In the genomic region with DNA sequence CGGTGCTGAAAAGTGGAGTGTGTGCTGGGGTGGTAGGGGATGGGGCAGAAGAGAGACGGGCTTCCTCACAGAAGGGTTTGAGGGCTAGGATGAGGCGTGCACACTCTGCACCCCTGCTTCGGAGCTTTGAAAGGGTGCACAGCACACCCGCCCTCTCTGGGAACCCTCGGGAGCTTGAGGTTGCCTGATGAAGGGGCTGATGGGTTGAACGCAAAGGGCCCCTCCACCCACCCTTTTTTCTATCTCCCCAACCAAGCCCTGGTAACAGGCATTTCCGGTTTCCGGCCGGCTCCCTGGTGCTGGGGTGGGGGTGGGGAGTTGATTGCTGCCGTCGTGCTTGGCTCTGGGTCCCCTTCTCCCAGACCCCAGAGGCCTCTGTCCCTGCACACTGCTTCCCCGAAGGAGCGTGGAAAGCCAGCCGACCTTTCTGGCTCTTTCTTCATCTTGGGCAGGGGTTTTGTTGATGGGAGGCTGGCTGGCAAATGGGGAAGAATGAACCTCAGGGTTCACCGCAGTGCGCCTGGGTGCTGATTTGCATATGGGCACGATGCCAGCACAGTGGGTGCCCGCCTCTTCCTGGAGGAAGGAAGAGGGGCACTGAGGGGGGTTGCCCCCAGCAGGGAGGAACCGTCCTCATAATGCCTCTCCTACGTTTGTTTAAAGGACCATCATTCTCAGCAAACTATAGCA, we compare ENCODE assay signal across 8 cellular contexts. TPM values are rescaled to one million over a fixed set of nuclear protein-coding genes. Genes with fewer than 3 reads are reported as not detected.
DNase-seq lines count a peak whose midpoint lies in the region; ATAC-seq and TF ChIP-seq lines count a peak whose summit lies in the region.

No MANE protein-coding gene starts in this region.

- H3K27ac Mint-ChIP-seq in CD4-positive, alpha-beta memory T cell, result peak overlapping the region; percentile 93 to 99 (median 96)
- peak overlapping the region; percentile 93 for H3K27ac Mint-ChIP-seq in activated CD8-positive, alpha-beta memory T cell treated with anti-CD3 and anti-CD28 coated beads, Interleukin-2, amount 10 ng/mL, durations not matched to agents 7 days and 5 days

- peaks cover 6 to 18% of the 10 kb centered on the region in 2 donors for H3K36me3 Mint-ChIP-seq in CD4-positive, alpha-beta memory T cell
- peaks cover 27% of the 10 kb centered on the region for H3K36me3 Mint-ChIP-seq in activated CD8-positive, alpha-beta memory T cell treated with anti-CD3 and anti-CD28 coated beads, Interleukin-2, amount 10 ng/mL, durations not matched to agents 7 days and 5 days

- H3K4me2 ChIP-seq in GM23248 (ENCODE audit: unreplicated experiment), result peak overlapping the region; percentile 82

- no peaks in the 10 kb centered on the region for H3K9me2 ChIP-seq in GM23248 (ENCODE audit: insufficient read depth)

- TF ChIP-seq CTCF in omental fat pad (IDR thresholded peaks at IDR 0.05), result no peak
- TF ChIP-seq CTCF in thoracic aorta (IDR thresholded peaks at IDR 0.05), result no peak

- in situ Hi-C loops in GM23248 (cut with MboI), result no loop called here

- H3K4me1 Mint-ChIP-seq in CD4-positive, alpha-beta memory T cell, result peaks cover 38 to 77% (median 55%) of the 10 kb centered on the region in 4 donors
- H3K4me1 Mint-ChIP-seq in activated CD8-positive, alpha-beta memory T cell treated with anti-CD3 and anti-CD28 coated beads, Interleukin-2, amount 10 ng/mL, durations not matched to agents 7 days and 5 days, result peaks cover 54% of the 10 kb centered on the region

- peak overlapping the region; percentile 78 for H3K27ac ChIP-seq in CD4-positive, alpha-beta memory T cell (ENCODE audit: low read depth, low read length)
- H3K27ac ChIP-seq in GM23248 (no peak overlapping the region), esophagus (ENCODE audit: low read depth in 2 of 2, low read length in 1 of 2) (peak overlapping the region; percentile 82 to 92), thoracic aorta (peak overlapping the region in 1 of 2 donors; percentile 49)

- H3K9ac ChIP-seq in GM23248, result no peak overlapping the region

- WGBS in GM23248 (ENCODE audit: low coverage in 1 of 2, low lambda C conversion rate in 2 of 2, missing lambda C conversion rate in 2 of 2), 2 experiments, result 6 to 12% methylated on average over 20 to 21 of the region's 21 CpGs
- WGBS in esophagus, 2 donors, result 6 to 8% methylated on average over 20 to 21 of the region's 21 CpGs

- H3K9me3 ChIP-seq in CD4-positive, alpha-beta memory T cell (ENCODE audit: control insufficient read depth in 1 of 2, low read length in 2 of 2), result no peaks in the 10 kb centered on the region
- no peaks in the 10 kb centered on the region for H3K9me3 ChIP-seq in GM23248 (ENCODE audit: low read depth)
- H3K9me3 ChIP-seq in esophagus (ENCODE audit: control insufficient read depth in 2 of 2, insufficient read depth in 1 of 2, low read depth in 1 of 2, low read length in 1 of 2), result no peaks in the 10 kb centered on the region
- no peaks in the 10 kb centered on the region for H3K9me3 ChIP-seq in thoracic aorta

- H3K9me3 Mint-ChIP-seq in CD4-positive, alpha-beta memory T cell, result no peaks in the 10 kb centered on the region
- no peaks in the 10 kb centered on the region for H3K9me3 Mint-ChIP-seq in activated CD8-positive, alpha-beta memory T cell treated with anti-CD3 and anti-CD28 coated beads, Interleukin-2, amount 10 ng/mL, durations not matched to agents 7 days and 5 days (ENCODE audit: low read depth)

- DNase-seq in CD4-positive, alpha-beta memory T cell, result peak; percentile 82 to 86 (median 84)
- DNase-seq in GM23248 (peak; percentile 21), NCI-H526 (lab: John Stamatoyannopoulos, UW) (peak; percentile 11 to 68), omental fat pad (ENCODE audit: low spot score) (peak; percentile 33), thoracic aorta (ENCODE audit: low spot score) (no peak)
- DNase-seq in activated CD8-positive, alpha-beta memory T cell treated with anti-CD3 and anti-CD28 coated beads, Interleukin-2, amount 10 ng/mL, durations not matched to agents 7 days and 5 days, result peak; percentile 90

- CTCF ChIA-PET in CD4-positive, alpha-beta memory T cell (lab: Charles Lee; ENCODE audit: partially characterized antibody), result interaction anchor here (0.8 to 3.6 kb wide), 10 partner anchors 11 to 63 kb away, joined by 3 to 15 read pairs (median 5); partner anchors contain the start of genes SH2D3A and VAV1
- CTCF ChIA-PET in activated CD8-positive, alpha-beta memory T cell treated with anti-CD3 and anti-CD28 coated beads, Interleukin-2, amount 10 ng/mL, durations not matched to agents 7 days and 5 days (lab: Charles Lee), result interaction anchor here (1.0 to 5.5 kb wide), 16 partner anchors 10 to 64 kb away, joined by 3 to 46 read pairs (median 4); partner anchors contain the start of genes GPR108 and VAV1

- no peaks in the 10 kb centered on the region for H3K36me3 ChIP-seq in CD4-positive, alpha-beta memory T cell (ENCODE audit: insufficient read depth, low read length)
- no peaks in the 10 kb centered on the region for H3K36me3 ChIP-seq in GM23248 (ENCODE audit: low read depth)
- no peaks in the 10 kb centered on the region for H3K36me3 ChIP-seq in esophagus (ENCODE audit: control insufficient read depth in 2 of 2, insufficient read depth in 2 of 2, low read length in 1 of 2)
- H3K36me3 ChIP-seq in thoracic aorta, result no peaks in the 10 kb centered on the region

- H2AFZ ChIP-seq in GM23248, result peak overlapping the region; percentile 88

- no peaks in the 10 kb centered on the region for H3F3A ChIP-seq in GM23248 (ENCODE audit: insufficient read depth)

- no peaks in the 10 kb centered on the region for H4K20me1 ChIP-seq in GM23248 (ENCODE audit: insufficient read depth)

- no peaks in the 10 kb centered on the region for H3K27me3 Mint-ChIP-seq in CD4-positive, alpha-beta memory T cell
- no peaks in the 10 kb centered on the region for H3K27me3 Mint-ChIP-seq in activated CD8-positive, alpha-beta memory T cell treated with anti-CD3 and anti-CD28 coated beads, Interleukin-2, amount 10 ng/mL, durations not matched to agents 7 days and 5 days

- POLR2A ChIA-PET in CD4-positive, alpha-beta memory T cell (lab: Charles Lee; ENCODE audit: partially characterized antibody), result interaction anchor here (0.9 to 8.4 kb wide), 19 partner anchors 11 to 274 kb away, joined by 3 to 227 read pairs (median 8); partner anchors contain the start of genes GPR108, SH2D3A and VAV1

- intact Hi-C loops in CD4-positive, alpha-beta memory T cell (cut with micrococcal nuclease), result loop anchor here (1.0 to 5.0 kb wide), 7 partner anchors 11 to 64 kb away; partner anchors contain the start of genes GPR108, SH2D3A and VAV1

- H3K4me1 ChIP-seq in CD4-positive, alpha-beta memory T cell (ENCODE audit: insufficient read depth, low read length), result peaks cover 54% of the 10 kb centered on the region
- peaks cover 7% of the 10 kb centered on the region for H3K4me1 ChIP-seq in GM23248 (ENCODE audit: insufficient read depth)
- peaks cover 5 to 8% of the 10 kb centered on the region in 2 donors for H3K4me1 ChIP-seq in esophagus (ENCODE audit: control insufficient read depth in 2 of 2, insufficient read depth in 2 of 2, low read length in 1 of 2)
- H3K4me1 ChIP-seq in thoracic aorta (ENCODE audit: control insufficient read depth in 1 of 2, low read depth in 2 of 2), result peaks cover 4 to 23% of the 10 kb centered on the region in 2 donors

- H3K79me2 ChIP-seq in GM23248 (ENCODE audit: insufficient read depth), result no peaks in the 10 kb centered on the region

- peak overlapping the region; percentile 45 to 72 for H3K4me3 ChIP-seq in CD4-positive, alpha-beta memory T cell (ENCODE audit: low read length in 2 of 2)
- H3K4me3 ChIP-seq in GM23248 (peak overlapping the region; percentile 57), esophagus (ENCODE audit: low read depth in 1 of 2, low read length in 2 of 2) (peak overlapping the region; percentile 25 to 39), thoracic aorta (peak overlapping the region; percentile 70)

- peak overlapping the region; percentile 83 to 96 (median 88) for H3K4me3 Mint-ChIP-seq in CD4-positive, alpha-beta memory T cell
- H3K4me3 Mint-ChIP-seq in activated CD8-positive, alpha-beta memory T cell treated with anti-CD3 and anti-CD28 coated beads, Interleukin-2, amount 10 ng/mL, durations not matched to agents 7 days and 5 days, result peak overlapping the region; percentile 78

- no peaks in the 10 kb centered on the region for H3K27me3 ChIP-seq in CD4-positive, alpha-beta memory T cell (ENCODE audit: insufficient read depth, low read length)
- H3K27me3 ChIP-seq in GM23248 (replicated peaks; ENCODE audit: insufficient read depth) (0 out of 2 replicates have a peak, but pooled peaks cover 2% of the 10 kb centered on the region), esophagus (ENCODE audit: control insufficient read depth in 1 of 2, insufficient read depth in 2 of 2, low read length in 2 of 2) (no peaks in the 10 kb centered on the region), thoracic aorta (replicated peaks; ENCODE audit: insufficient read depth) (no peaks in the 10 kb centered on the region)

- peak; percentile 74 for ATAC-seq in activated CD8-positive, alpha-beta memory T cell treated with anti-CD3 and anti-CD28 coated beads, Interleukin-2, amount 10 ng/mL, durations not matched to agents 7 days and 5 days
- ATAC-seq in omental fat pad (ENCODE audit: low FRiP score) (peak; percentile 57), thoracic aorta (ENCODE audit: insufficient number of reproducible peaks, low FRiP score, low read depth) (no peak), GM21526 (IDR thresholded peaks at IDR 0.05; ENCODE audit: low FRiP score, unreplicated experiment) (no peak)

RNA-seq across cellular contexts. Expression of gene VAV1, which starts 29.0 kb away (rescaled TPM):
- total RNA-seq in CD4-positive, alpha-beta memory T cell, result 10 to 100 TPM; 82.5 to 87.6 TPM
- 10 to 100 TPM; 16.0 to 23.9 TPM for polyA plus RNA-seq in CD4-positive, alpha-beta memory T cell
- not detected in 2 replicates for total RNA-seq in GM23248 (2014; rRNA removed; shearing (Covaris generic))
- polyA plus RNA-seq in GM23248 (2016; fragmentation: Nextera tagmentation; extraction: Ambion mirVana) (not detected in 2 replicates), esophagus (1 to 10 TPM; 1.3 to 8.4 TPM)
- 100 to 1,000 TPM in 1 of 2 experiments, 10 to 100 TPM in 1; 98.5 to 114 TPM for total RNA-seq in activated CD8-positive, alpha-beta memory T cell treated with anti-CD3 and anti-CD28 coated beads, Interleukin-2, amount 10 ng/mL, durations not matched to agents 7 days and 5 days
- total RNA-seq in omental fat pad (10 to 100 TPM in 3 of 4 donors, 1 to 10 TPM in 1; 9.4 to 18.9 (median 13.5) TPM), thoracic aorta (10 to 100 TPM in 1 of 2 donors, 1 to 10 TPM in 1; 7.6 to 12.2 TPM)

RNA-seq across cellular contexts. Expression of gene SH2D3A, which starts 34.3 kb away (rescaled TPM):
- total RNA-seq in CD4-positive, alpha-beta memory T cell, result 10 to 100 TPM; 59.3 to 64.3 TPM
- 10 to 100 TPM; 26.9 to 37.9 TPM for polyA plus RNA-seq in CD4-positive, alpha-beta memory T cell
- total RNA-seq in GM23248 (2014; rRNA removed; shearing (Covaris generic)), result not detected in 2 replicates
- polyA plus RNA-seq in GM23248 (2016; fragmentation: Nextera tagmentation; extraction: Ambion mirVana) (0.18 TPM in 1 of 2 replicates, not detected in the other), esophagus (10 to 100 TPM; 29.6 to 48.7 TPM)
- total RNA-seq in activated CD8-positive, alpha-beta memory T cell treated with anti-CD3 and anti-CD28 coated beads, Interleukin-2, amount 10 ng/mL, durations not matched to agents 7 days and 5 days, result 10 to 100 TPM; 13.8 to 22.3 TPM
- total RNA-seq in omental fat pad (1 to 10 TPM in 3 of 4 donors, not detected in 1; 1.3 to 3.4 (median 2.0) TPM), thoracic aorta (1 to 10 TPM in 1 of 2 donors, under 1 TPM in 1; 0.68 to 7.1 TPM)

Comparison
In these comparisons a context has a peak if more than half of its experiments do, and no peak if none do; other contexts are left out.
1. ATAC-seq: peak in activated CD8-positive, alpha-beta memory T cell treated with anti-CD3 and anti-CD28 coated beads, Interleukin-2, amount 10 ng/mL, durations not matched to agents 7 days and 5 days (single experiment) and omental fat pad (single experiment); none in thoracic aorta (single experiment) and GM21526 (single experiment).
2. Peak in every context shown above with its lines, with median percentiles within 50 percentile points of each other: H3K4me3 ChIP-seq.